In the genomic region with DNA sequence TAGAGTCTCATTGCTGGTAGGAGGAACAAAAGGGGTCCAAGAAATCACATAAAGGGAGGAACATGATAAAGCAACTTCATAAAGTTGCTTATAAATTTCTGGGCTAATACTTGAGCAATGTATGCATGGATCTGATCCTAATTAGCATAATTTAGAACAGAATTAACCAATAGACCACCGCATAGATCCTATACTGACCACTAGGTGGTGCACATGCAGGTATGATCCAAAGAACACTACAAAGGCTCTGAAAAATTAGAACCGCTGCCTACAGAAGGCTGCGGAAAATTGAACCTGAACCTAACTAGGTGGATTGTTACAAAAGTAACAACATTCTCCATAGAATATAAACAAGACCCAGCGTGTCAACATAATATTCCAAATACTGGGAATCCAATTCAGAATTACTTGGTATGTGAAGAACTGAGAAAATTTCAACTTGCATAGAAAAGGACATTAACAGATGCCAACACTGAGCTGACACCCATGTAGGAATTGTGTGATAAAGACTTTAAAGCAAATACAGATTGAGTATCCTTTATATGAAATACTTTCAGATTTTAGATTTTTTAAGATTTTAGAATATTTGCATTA, we compare ENCODE assay signal across 8 cellular contexts.
DNase-seq lines count a peak whose midpoint lies in the region; TF ChIP-seq lines count a peak whose summit lies in the region.

No MANE protein-coding gene starts in this region.

- in situ Hi-C loops in ACHN (cut with HindIII; ENCODE audit: low pct_ligation_motif_present, low pct_unique_long_range_greater_than_20kb, low sequenced_read_pairs): no loop called here

- H4K20me1 ChIP-seq in SU-DHL-6 (ENCODE audit: low read depth, low read length): no peaks in the 10 kb centered on the region

- H3K36me3 ChIP-seq in SU-DHL-6 (ENCODE audit: low read length): peaks cover 4% of the 10 kb centered on the region; the same call in 1 of the 2 replicates

- H3K27me3 ChIP-seq in SU-DHL-6 (ENCODE audit: low read length): no peaks in the 10 kb centered on the region

- no peak overlapping the region for H3K27ac ChIP-seq in SU-DHL-6 (ENCODE audit: low read depth, low read length)

- no peaks in the 10 kb centered on the region for H3F3A ChIP-seq in SU-DHL-6 (ENCODE audit: insufficient read depth)

- H3K4me2 ChIP-seq in SU-DHL-6 (ENCODE audit: low read depth, low read length, poor library complexity, severe bottlenecking): no peak overlapping the region

- H3K9ac ChIP-seq in SU-DHL-6 (ENCODE audit: low read length): no peak overlapping the region

- no peaks in the 10 kb centered on the region for H3K9me2 ChIP-seq in SU-DHL-6 (replicated peaks; ENCODE audit: insufficient read depth, low read length)

- DNase-seq in ACHN (peak; percentile 24), DMS53 (lab: John Stamatoyannopoulos, UW) (peak; percentile 65), HPDE6-E6E7 (ENCODE audit: extremely low spot score) (peak; percentile 34), fibroblast of gingiva (ENCODE audit: low read depth) (peak; percentile 15), retinal pigment epithelial cell (ENCODE audit: low read depth) (no peak), DMS79 (lab: John Stamatoyannopoulos, UW) (no peak)
- DNase-seq in stimulated activated CD8-positive, alpha-beta memory T cell treated with anti-CD3 and anti-CD28 coated beads, Interleukin-4, amount 100 ng/mL, for 48 hours: no peak

- no peaks in the 10 kb centered on the region for H3K79me2 ChIP-seq in SU-DHL-6 (ENCODE audit: insufficient read depth, low read length)

- TF ChIP-seq CTCF in SU-DHL-6 (IDR thresholded peaks at IDR 0.05; ENCODE audit: insufficient read depth, low read length, poor library complexity, severe bottlenecking) (peak; percentile 74), retinal pigment epithelial cell (conservative IDR thresholded peaks at IDR 0.05; ENCODE audit: low read depth, low read length) (peak; percentile 62)

- H3K4me3 ChIP-seq in SU-DHL-6 (ENCODE audit: insufficient read depth, low read length, poor library complexity, severe bottlenecking) (no peak overlapping the region), retinal pigment epithelial cell (ENCODE audit: low read length) (no peak overlapping the region)

- H2AFZ ChIP-seq in SU-DHL-6 (ENCODE audit: low read depth, low read length, severe bottlenecking): no peak overlapping the region

- H3K9me3 ChIP-seq in SU-DHL-6 (ENCODE audit: insufficient read depth, low read length): no peaks in the 10 kb centered on the region

Comparison
In these comparisons a context has a peak if more than half of its experiments do, and no peak if none do; other contexts are left out.
1. DNase-seq: peak in ACHN (single experiment), DMS53 (single experiment), HPDE6-E6E7 (single experiment) and fibroblast of gingiva (single experiment); none in retinal pigment epithelial cell (single experiment), stimulated activated CD8-positive, alpha-beta memory T cell treated with anti-CD3 and anti-CD28 coated beads, Interleukin-4, amount 100 ng/mL, for 48 hours (single experiment) and DMS79 (single experiment).